10 cellular contexts compared by ENCODE assay signal in genomic region chr12:10612110-10612509, GRCh38. TPM values are rescaled to one million over a fixed set of nuclear protein-coding genes. Genes with fewer than 3 reads are reported as not detected.
DNase-seq lines count a peak whose midpoint lies in the region; ATAC-seq and TF ChIP-seq lines count a peak whose summit lies in the region.
"Had no signal": no experiment of that assay in that cellular context is flagged by ENCODE, and none has a peak within 500 bp of the region (broad histone marks: within the 10 kb centered on the region; RNA-seq: fewer than 3 reads in every experiment).

No MANE protein-coding gene starts in this region.

- intact Hi-C loops in A673 (cut with micrococcal nuclease; ENCODE audit: unreplicated experiment), result no loop called here

- peak overlapping the region; percentile 100 for H3K27ac Mint-ChIP-seq in activated naive CD8-positive, alpha-beta T cell treated with anti-CD3 and anti-CD28 coated beads, Interleukin-2, amount 50 U/mL, for 24 hours

- peaks cover 39% of the 10 kb centered on the region for H3K4me1 Mint-ChIP-seq in activated naive CD8-positive, alpha-beta T cell treated with anti-CD3 and anti-CD28 coated beads, Interleukin-2, amount 50 U/mL, for 24 hours

- H3K36me3 Mint-ChIP-seq in activated naive CD8-positive, alpha-beta T cell treated with anti-CD3 and anti-CD28 coated beads, Interleukin-2, amount 50 U/mL, for 24 hours (ENCODE audit: low read depth), result peaks cover 52% of the 10 kb centered on the region

- peaks cover 30% of the 10 kb centered on the region for H3K36me3 ChIP-seq in A673 (ENCODE audit: insufficient read depth, low read length, poor library complexity, severe bottlenecking)
- H3K36me3 ChIP-seq in H7 (replicated peaks; ENCODE audit: control insufficient read depth, insufficient read depth, low read length), result peaks cover 14% of the 10 kb centered on the region
- peaks cover 28% of the 10 kb centered on the region for H3K36me3 ChIP-seq in mesodermal cell (ENCODE audit: control insufficient read depth, insufficient read depth, low read length)

- POLR2A ChIA-PET in A673 (lab: Charles Lee; ENCODE audit: low non-redundant PET), result no interaction called here

- H3K27me3 ChIP-seq in A673 (replicated peaks; ENCODE audit: insufficient read depth, low read depth, low read length, poor library complexity), result no peaks in the 10 kb centered on the region
- no peaks in the 10 kb centered on the region for H3K27me3 ChIP-seq in H7 (ENCODE audit: control insufficient read depth, insufficient read depth, low read length)

- DNase-seq in A673 (ENCODE audit: low spot score) (no peak), H7 (no peak), NCI-H526 (lab: John Stamatoyannopoulos, UW) (no peak), KG1 (lab: John Stamatoyannopoulos, UW) (no peak)
- no peak for DNase-seq in activated naive CD8-positive, alpha-beta T cell treated with anti-CD3 and anti-CD28 coated beads, Interleukin-2, amount 50 U/mL, for 24 hours
- DNase-seq: activated effector memory CD4-positive, alpha-beta T cell treated with Interleukin-2 at 50 U/mL for 16 hours; NCI-H82 had no signal

- 100% methylated on average over 1 of the region's 6 CpGs; no CpG with 5 or more reads in 1 of the 2 experiments for WGBS in mesodermal cell (ENCODE audit: insufficient coverage in 2 of 2), 2 experiments

- peak overlapping the region; percentile 77 for H3K4me3 ChIP-seq in A673 (ENCODE audit: low read depth, low read length, poor library complexity, severe bottlenecking)
- 0 out of 2 replicates have a peak overlapping the region, but pooled peaks have one; percentile 77 for H3K4me3 ChIP-seq in H7 (ENCODE audit: insufficient read depth, low read depth, low read length)
- H3K4me3 ChIP-seq in mesodermal cell (ENCODE audit: extremely low read depth, insufficient read depth, low read length, poor library complexity, severe bottlenecking), result peak overlapping the region; percentile 82

- no peak for ATAC-seq in activated naive CD8-positive, alpha-beta T cell treated with anti-CD3 and anti-CD28 coated beads, Interleukin-2, amount 50 U/mL, for 24 hours
- ATAC-seq in HG03521 (IDR thresholded peaks at IDR 0.05; ENCODE audit: unreplicated experiment) (no peak), HG02884 (IDR thresholded peaks at IDR 0.05; ENCODE audit: unreplicated experiment) (no peak)

- no peaks in the 10 kb centered on the region for H3K9me3 Mint-ChIP-seq in activated naive CD8-positive, alpha-beta T cell treated with anti-CD3 and anti-CD28 coated beads, Interleukin-2, amount 50 U/mL, for 24 hours

- peaks cover 4% of the 10 kb centered on the region for H3K4me1 ChIP-seq in A673 (ENCODE audit: insufficient read depth, low read length, poor library complexity, severe bottlenecking)
- H3K4me1 ChIP-seq in mesodermal cell (ENCODE audit: control insufficient read depth, insufficient read depth, low read length, poor library complexity, severe bottlenecking), result no peaks in the 10 kb centered on the region

- H3K4me3 Mint-ChIP-seq in activated naive CD8-positive, alpha-beta T cell treated with anti-CD3 and anti-CD28 coated beads, Interleukin-2, amount 50 U/mL, for 24 hours, result peak overlapping the region; percentile 100

- TF ChIP-seq CTCF in A673 (conservative IDR thresholded peaks at IDR 0.05; ENCODE audit: low read depth, low read length), result no peak

- CTCF ChIA-PET in A673 (lab: Charles Lee), result no interaction called here

- no peaks in the 10 kb centered on the region for H3K9me3 ChIP-seq in A673 (ENCODE audit: low read depth, low read length, poor library complexity, severe bottlenecking)
- H3K9me3 ChIP-seq in mesodermal cell (ENCODE audit: control insufficient read depth, low read length), result no peaks in the 10 kb centered on the region

- H3K27me3 Mint-ChIP-seq in activated naive CD8-positive, alpha-beta T cell treated with anti-CD3 and anti-CD28 coated beads, Interleukin-2, amount 50 U/mL, for 24 hours, result peaks cover 3% of the 10 kb centered on the region

- H3K27ac ChIP-seq in A673 (ENCODE audit: low read depth, low read length, poor library complexity, severe bottlenecking) (no peak overlapping the region), mesodermal cell (ENCODE audit: low read depth, low read length, severe bottlenecking) (no peak overlapping the region)

- BruUV-seq in A673 (replicated peaks; lab: Mats Ljungman, UMichigan), result no TSS peak

RNA-seq across cellular contexts. Expression of gene MAGOHB, which starts 1.3 kb away (rescaled TPM):
- total RNA-seq in A673 (2021), result 68.6 and 72.0 TPM in 2 replicates
- total RNA-seq in H7 (2014; rRNA removed; shearing (Covaris generic)), result 23.1 and 29.1 TPM in 2 replicates
- polyA plus RNA-seq in mesodermal cell (2013, experiment 1 of 2), result 33.6 TPM
- polyA plus RNA-seq in mesodermal cell (2013, experiment 2 of 2), result 41.8 TPM
